21 cellular contexts compared by ENCODE assay signal in genomic region chr11:133842053-133842452, GRCh38. TPM values are rescaled to one million over a fixed set of nuclear protein-coding genes. Genes with fewer than 3 reads are reported as not detected.
DNase-seq lines count a peak whose midpoint lies in the region; ATAC-seq and TF ChIP-seq lines count a peak whose summit lies in the region.
"Had no signal": no experiment of that assay in that cellular context is flagged by ENCODE, and none has a peak within 500 bp of the region (broad histone marks: within the 10 kb centered on the region; RNA-seq: fewer than 3 reads in every experiment).

No MANE protein-coding gene starts in this region.

- dilution Hi-C loops in mammary epithelial cell (cut with HindIII; ENCODE audit: low sequenced_read_pairs): no loop called here

- no peak overlapping the region for H2AFZ ChIP-seq in mammary epithelial cell (ENCODE audit: low read depth, low read length)

- peaks cover 3% of the 10 kb centered on the region for H3K9me3 Mint-ChIP-seq in activated T-helper 17 cell treated with anti-CD3 and anti-CD28 coated beads, Interleukin-2, amount 50 U/mL, for 72 hours

- H3K36me3 ChIP-seq in heart right ventricle (no peaks in the 10 kb centered on the region), lower lobe of right lung (no peaks in the 10 kb centered on the region), upper lobe of right lung (no peaks in the 10 kb centered on the region), mammary epithelial cell (ENCODE audit: insufficient read depth, low read length) (no peaks in the 10 kb centered on the region)
- H3K36me3 ChIP-seq: SJSA1 had no signal

- no peak for DNase-seq in heart right ventricle
- DNase-seq in cardiac septum (ENCODE audit: low spot score): no peak
- no peak for DNase-seq in lower lobe of right lung
- DNase-seq in upper lobe of right lung: no peak
- DNase-seq in mammary epithelial cell: no peak
- DNase-seq: CD4-positive, CD25-positive, alpha-beta regulatory T cell; DMS79; IMR-90; NCI-H1436 treated with DMSO at 0.1 percent for 48 hours; NCI-H2081; NCI-H524 treated with DMSO at 0.1 percent for 48 hours; OCI-M1; RPMI8226 had no signal

- H3K9ac ChIP-seq in mammary epithelial cell (ENCODE audit: insufficient read depth, low read length): no peak overlapping the region

- H3K4me1 ChIP-seq in heart right ventricle: no peaks in the 10 kb centered on the region
- no peaks in the 10 kb centered on the region for H3K4me1 ChIP-seq in lower lobe of right lung
- H3K4me1 ChIP-seq in upper lobe of right lung: no peaks in the 10 kb centered on the region
- no peaks in the 10 kb centered on the region for H3K4me1 ChIP-seq in mammary epithelial cell (ENCODE audit: insufficient read depth, low read length)
- H3K4me1 ChIP-seq: A549, SJSA1 had no signal

- TF ChIP-seq CTCF in heart right ventricle (IDR thresholded peaks at IDR 0.05) (no peak), lower lobe of right lung (IDR thresholded peaks at IDR 0.05) (no peak), upper lobe of right lung (IDR thresholded peaks at IDR 0.05) (no peak), mammary epithelial cell (conservative IDR thresholded peaks at IDR 0.05 in 1 of 2, IDR thresholded peaks at IDR 0.05 in 1 of 2; ENCODE audit: extremely low read depth in 1 of 2, insufficient read depth in 1 of 2, low read depth in 1 of 2, low read length in 2 of 2) (no peak)

- ATAC-seq in heart right ventricle (peak in 5 of 8 donors; percentile 25 to 90 (median 65)), lower lobe of right lung (peak; percentile 40 to 59), upper lobe of right lung (peak; percentile 77), HG02973 (IDR thresholded peaks at IDR 0.05; ENCODE audit: unreplicated experiment) (no peak), GM21360 (IDR thresholded peaks at IDR 0.05; ENCODE audit: unreplicated experiment) (no peak)
- ATAC-seq in activated T-helper 17 cell treated with anti-CD3 and anti-CD28 coated beads, Interleukin-2, amount 50 U/mL, for 72 hours (replicated peaks): peak; percentile 14

- no peak overlapping the region for H3K27ac ChIP-seq in heart right ventricle
- no peak overlapping the region for H3K27ac ChIP-seq in lower lobe of right lung
- H3K27ac ChIP-seq in upper lobe of right lung: no peak overlapping the region
- no peak overlapping the region for H3K27ac ChIP-seq in mammary epithelial cell (ENCODE audit: insufficient read depth, low read depth, low read length)
- H3K27ac ChIP-seq: A549, SJSA1 had no signal

- H3K4me1 Mint-ChIP-seq in activated T-helper 17 cell treated with anti-CD3 and anti-CD28 coated beads, Interleukin-2, amount 50 U/mL, for 72 hours: no peaks in the 10 kb centered on the region
- H3K4me1 Mint-ChIP-seq: CD4-positive, CD25-positive, alpha-beta regulatory T cell had no signal

- H3K4me3 Mint-ChIP-seq in activated T-helper 17 cell treated with anti-CD3 and anti-CD28 coated beads, Interleukin-2, amount 50 U/mL, for 72 hours: no peak overlapping the region
- H3K4me3 Mint-ChIP-seq: CD4-positive, CD25-positive, alpha-beta regulatory T cell had no signal

- 53 to 60% methylated on average over 7 of the region's 7 CpGs for WGBS in heart right ventricle, 2 donors
- WGBS in mammary epithelial cell (ENCODE audit: low coverage, missing lambda C conversion rate): 83% methylated on average over 1 of the region's 7 CpGs

- CTCF ChIA-PET in mammary epithelial cell (lab: Charles Lee; ENCODE audit: low non-redundant PET): no interaction called here

- H3K9me3 ChIP-seq in heart right ventricle (peaks cover 0 to 10% (median 0%) of the 10 kb centered on the region in 11 donors), lower lobe of right lung (no peaks in the 10 kb centered on the region), upper lobe of right lung (no peaks in the 10 kb centered on the region), mammary epithelial cell (replicated peaks; ENCODE audit: insufficient read depth, low read length) (no peaks in the 10 kb centered on the region)
- H3K9me3 ChIP-seq: A549, SJSA1 had no signal

- intact Hi-C loops in heart right ventricle (cut with DNase I): no loop called here
- intact Hi-C loops in cardiac septum (cut with DNase I): no loop called here
- intact Hi-C loops in lower lobe of right lung (cut with DNase I): no loop called here
- intact Hi-C loops in upper lobe of right lung (cut with DNase I): no loop called here
- intact Hi-C loops in mammary epithelial cell (cut with micrococcal nuclease): no loop called here

- no peak overlapping the region for H3K4me2 ChIP-seq in mammary epithelial cell (ENCODE audit: insufficient read depth, low read depth, low read length)
- H3K4me2 ChIP-seq: A549 had no signal

- in situ Hi-C loops in mammary epithelial cell (cut with MboI; ENCODE audit: low sequenced_read_pairs in 2 of 2): no loop called here

- H3K27ac Mint-ChIP-seq in activated T-helper 17 cell treated with anti-CD3 and anti-CD28 coated beads, Interleukin-2, amount 50 U/mL, for 72 hours: no peak overlapping the region
- H3K27ac Mint-ChIP-seq: CD4-positive, CD25-positive, alpha-beta regulatory T cell had no signal

- no peaks in the 10 kb centered on the region for H4K20me1 ChIP-seq in mammary epithelial cell (ENCODE audit: insufficient read depth, low read length)

- H3K27me3 ChIP-seq in heart right ventricle: peaks cover 0 to 15% (median 0%) of the 10 kb centered on the region in 7 donors
- no peaks in the 10 kb centered on the region for H3K27me3 ChIP-seq in lower lobe of right lung (ENCODE audit: low read depth)
- no peaks in the 10 kb centered on the region for H3K27me3 ChIP-seq in upper lobe of right lung
- no peaks in the 10 kb centered on the region for H3K27me3 ChIP-seq in mammary epithelial cell (ENCODE audit: insufficient read depth, low read length)
- H3K27me3 ChIP-seq: SJSA1 had no signal

- peaks cover 22% of the 10 kb centered on the region for H3K27me3 Mint-ChIP-seq in activated T-helper 17 cell treated with anti-CD3 and anti-CD28 coated beads, Interleukin-2, amount 50 U/mL, for 72 hours

- no TSS peak for BruUV-seq in mammary epithelial cell (replicated peaks; lab: Mats Ljungman, UMichigan)

- H3K79me2 ChIP-seq in mammary epithelial cell (ENCODE audit: insufficient read depth, low read length): no peaks in the 10 kb centered on the region

- no peak overlapping the region for H3K4me3 ChIP-seq in heart right ventricle
- H3K4me3 ChIP-seq in lower lobe of right lung: no peak overlapping the region
- H3K4me3 ChIP-seq in upper lobe of right lung: no peak overlapping the region
- no peak overlapping the region for H3K4me3 ChIP-seq in mammary epithelial cell (replicated peaks in 1 of 3; ENCODE audit: insufficient read depth in 1 of 3, low read depth in 2 of 3, low read length in 3 of 3)
- H3K4me3 ChIP-seq: A549, SJSA1 had no signal

- H3K36me3 Mint-ChIP-seq in activated T-helper 17 cell treated with anti-CD3 and anti-CD28 coated beads, Interleukin-2, amount 50 U/mL, for 72 hours (ENCODE audit: low read depth): no peaks in the 10 kb centered on the region
- H3K36me3 Mint-ChIP-seq: CD4-positive, CD25-positive, alpha-beta regulatory T cell had no signal

RNA-seq across cellular contexts. Expression of gene SPATA19, which starts 3.3 kb away (rescaled TPM):
- total RNA-seq in heart right ventricle (under 1 TPM in 2 of 10 donors, not detected in 8; 0.30 to 0.31 TPM), cardiac septum (not detected), lower lobe of right lung (not detected), upper lobe of right lung (not detected), mammary epithelial cell (not detected)
- polyA plus RNA-seq in heart right ventricle (under 1 TPM in 1 of 2 donors, not detected in 1; 0.06 TPM), mammary epithelial cell (not detected)
- not detected for total RNA-seq in activated T-helper 17 cell treated with anti-CD3 and anti-CD28 coated beads, Interleukin-2, amount 50 U/mL, for 72 hours
- polyA minus RNA-seq in mammary epithelial cell: not detected
- total RNA-seq: CD4-positive, CD25-positive, alpha-beta regulatory T cell; H4; HT-29; IMR-90; LHCN-M2; SJSA1 had no signal
- polyA plus RNA-seq: A549; CD4-positive, CD25-positive, alpha-beta regulatory T cell; IMR-90 had no signal

Comparison
In these comparisons a context has a peak if more than half of its experiments do, and no peak if none do; other contexts are left out.
1. ATAC-seq: peak in heart right ventricle (5 of 8), activated T-helper 17 cell treated with anti-CD3 and anti-CD28 coated beads, Interleukin-2, amount 50 U/mL, for 72 hours (single experiment), lower lobe of right lung (2 of 2) and upper lobe of right lung (single experiment); none in HG02973 (single experiment) and GM21360 (single experiment).